Comparison of ENCODE assay signal across 1 cellular context in genomic region chr14:96581902-96582640, GRCh38.
TF ChIP-seq lines count a peak whose summit lies in the region.

No MANE protein-coding gene starts in this region.

TF ChIP-seq in IMR-90, 13 proteins besides CTCF, POLR2A, EP300 and RAD21:
- no peak for TF ChIP-seq MAFK (IDR thresholded peaks at IDR 0.05; ENCODE audit: low read depth, low read length)
- no peak for TF ChIP-seq FOS (IDR thresholded peaks at IDR 0.05; ENCODE audit: low read depth, low read length)
- no peak for TF ChIP-seq RFX5 (IDR thresholded peaks at IDR 0.05; ENCODE audit: low read depth, low read length)
- no peak for TF ChIP-seq NFE2L2 (IDR thresholded peaks at IDR 0.05; ENCODE audit: low read depth, low read length)
- no peak for TF ChIP-seq RCOR1 (IDR thresholded peaks at IDR 0.05; ENCODE audit: insufficient replicate concordance, low read length)
- TF ChIP-seq MXI1 (IDR thresholded peaks at IDR 0.05; ENCODE audit: borderline replicate concordance, low read depth, low read length), result no peak
- no peak for TF ChIP-seq USF2 (IDR thresholded peaks at IDR 0.05; ENCODE audit: low read depth, low read length)
- TF ChIP-seq SMC3 (IDR thresholded peaks at IDR 0.05; ENCODE audit: low read depth, low read length), result no peak
- no peak for TF ChIP-seq CHD1 (IDR thresholded peaks at IDR 0.05; ENCODE audit: low read depth, low read length)
- TF ChIP-seq BHLHE40 (IDR thresholded peaks at IDR 0.05; ENCODE audit: low read depth, low read length), result no peak
- TF ChIP-seq, protein P1, sequence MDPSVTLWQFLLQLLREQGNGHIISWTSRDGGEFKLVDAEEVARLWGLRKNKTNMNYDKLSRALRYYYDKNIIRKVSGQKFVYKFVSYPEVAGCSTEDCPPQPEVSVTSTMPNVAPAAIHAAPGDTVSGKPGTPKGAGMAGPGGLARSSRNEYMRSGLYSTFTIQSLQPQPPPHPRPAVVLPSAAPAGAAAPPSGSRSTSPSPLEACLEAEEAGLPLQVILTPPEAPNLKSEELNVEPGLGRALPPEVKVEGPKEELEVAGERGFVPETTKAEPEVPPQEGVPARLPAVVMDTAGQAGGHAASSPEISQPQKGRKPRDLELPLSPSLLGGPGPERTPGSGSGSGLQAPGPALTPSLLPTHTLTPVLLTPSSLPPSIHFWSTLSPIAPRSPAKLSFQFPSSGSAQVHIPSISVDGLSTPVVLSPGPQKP (IDR thresholded peaks at IDR 0.05; ENCODE audit: borderline replicate concordance, low read depth, low read length), result no peak
- TF ChIP-seq CEBPB (IDR thresholded peaks at IDR 0.05; ENCODE audit: low read depth, low read length), result no peak
- TF ChIP-seq MAZ (IDR thresholded peaks at IDR 0.05; ENCODE audit: borderline replicate concordance, low read depth, low read length), result no peak
